1 cellular context compared by ENCODE assay signal in genomic region chr14:71320734-71321555, GRCh38.
A peak's percentile ranks its signal among the peaks of the same experiment; 100 is the strongest.
TF ChIP-seq lines count a peak whose summit lies in the region.

No MANE protein-coding gene starts in this region.

TF ChIP-seq in GM12878, 131 proteins besides CTCF, POLR2A, EP300 and RAD21 (continued from another document):
- TF ChIP-seq ZNF687 (IDR thresholded peaks at IDR 0.05) (peak; percentile 43; the same call in 1 of the 2 replicates), RELA (IDR thresholded peaks at IDR 0.05; ENCODE audit: borderline replicate concordance, partially characterized antibody) (no peak), REST (IDR thresholded peaks at IDR 0.05; ENCODE audit: low read depth, low read length) (no peak), DPF2 (IDR thresholded peaks at IDR 0.05) (peak; percentile 77), ZNF24 (IDR thresholded peaks at IDR 0.05) (peak; percentile 69; the same call in 1 of the 2 replicates)
